8 cellular contexts compared by ENCODE assay signal in the genomic region with DNA sequence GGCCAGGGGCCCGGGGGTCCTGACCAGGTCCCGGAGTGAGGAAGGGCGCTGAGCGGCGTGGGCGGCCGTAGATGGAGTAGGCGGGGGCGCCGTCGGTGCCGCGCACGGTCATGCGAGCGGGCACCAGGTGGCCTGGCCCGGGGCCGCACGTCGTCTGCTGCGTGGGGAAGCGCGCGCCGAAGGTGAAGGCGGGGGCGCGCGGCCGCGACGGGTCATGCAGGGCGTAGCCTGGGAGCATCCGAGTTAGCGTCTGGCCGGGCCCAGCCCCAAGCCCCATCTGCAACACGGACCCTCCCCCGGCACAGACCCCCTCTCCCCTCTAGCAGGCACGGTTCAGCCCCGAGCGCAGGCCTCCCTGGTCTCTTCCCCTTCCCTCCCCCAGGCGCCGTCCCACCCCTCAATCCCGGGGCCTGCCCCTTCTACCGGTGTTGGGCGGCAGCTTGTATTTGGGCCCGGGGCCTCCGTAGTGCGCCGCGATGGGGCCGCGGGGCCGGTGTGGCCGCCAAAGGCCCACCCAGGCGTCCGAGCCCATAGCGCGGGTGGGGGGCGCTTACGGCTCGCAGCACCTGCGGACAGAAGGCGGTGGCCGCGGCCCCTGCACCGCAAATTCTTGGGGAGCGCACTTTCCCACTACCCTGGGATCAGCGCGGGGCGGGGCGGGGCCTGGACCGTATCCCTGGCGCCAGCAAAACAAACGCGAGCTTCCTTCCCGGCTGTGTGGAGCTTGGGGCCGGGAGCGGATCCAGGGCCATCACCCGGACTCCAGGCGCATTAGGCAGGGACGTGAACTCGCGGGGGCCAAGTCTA. TPM values are rescaled to one million over a fixed set of nuclear protein-coding genes. Genes with fewer than 3 reads are reported as not detected.
DNase-seq lines count a peak whose midpoint lies in the region; ATAC-seq and TF ChIP-seq lines count a peak whose summit lies in the region.

No MANE protein-coding gene starts in this region.

- H3K27ac Mint-ChIP-seq in activated T-helper 1 cell treated with anti-CD3 and anti-CD28 coated beads, Interleukin-12 subunit alpha, Interleukin-12 subunit beta, Interleukin-2, Interleukin-4 antibody, amounts not matched to agents 30 ng/mL and 10 ng/mL and 1 ng/mL, durations not matched to agents 14 hours and 24 hours and 36 hours, result peak overlapping the region; percentile 99
- H3K27ac Mint-ChIP-seq in natural killer cell treated with Interleukin-12 subunit alpha and Interleukin-12 subunit beta and Interleukin-15 and Interleukin-18, amount 100 ng/mL, for 72 hours, result peak overlapping the region; percentile 95

- 4% methylated on average over 20 of the region's 84 CpGs; no CpG with 5 or more reads in 1 of the 2 donors for WGBS in thyroid gland, 2 donors

- DNase-seq in NCI-H748 (lab: John Stamatoyannopoulos, UW; ENCODE audit: unreplicated experiment) (peak; percentile 62), NCI-H748 treated with DMSO at 0.1 percent for 48 hours (lab: John Stamatoyannopoulos, UW) (no peak), NCI-H226 (peak; percentile 49), fibroblast of lung (ENCODE audit: low read depth in 2 of 2) (peak; percentile 54 to 58), thyroid gland (peak; percentile 77 to 80)
- DNase-seq in activated T-helper 1 cell treated with anti-CD3 and anti-CD28 coated beads, Interleukin-12 subunit alpha, Interleukin-12 subunit beta, Interleukin-2, Interleukin-4 antibody, amounts not matched to agents 30 ng/mL and 10 ng/mL and 1 ng/mL, durations not matched to agents 14 hours and 24 hours and 36 hours (ENCODE audit: low spot score), result peak; percentile 75
- DNase-seq in natural killer cell treated with Interleukin-12 subunit alpha and Interleukin-12 subunit beta and Interleukin-15 and Interleukin-18, amount 100 ng/mL, for 72 hours (ENCODE audit: low spot score), result peak; percentile 85

- H3K27me3 Mint-ChIP-seq in activated T-helper 1 cell treated with anti-CD3 and anti-CD28 coated beads, Interleukin-12 subunit alpha, Interleukin-12 subunit beta, Interleukin-2, Interleukin-4 antibody, amounts not matched to agents 30 ng/mL and 10 ng/mL and 1 ng/mL, durations not matched to agents 14 hours and 24 hours and 36 hours (ENCODE audit: insufficient read depth), result no peaks in the 10 kb centered on the region
- H3K27me3 Mint-ChIP-seq in natural killer cell treated with Interleukin-12 subunit alpha and Interleukin-12 subunit beta and Interleukin-15 and Interleukin-18, amount 100 ng/mL, for 72 hours, result no peaks in the 10 kb centered on the region

- peak overlapping the region; percentile 93 for H3K4me3 Mint-ChIP-seq in activated T-helper 1 cell treated with anti-CD3 and anti-CD28 coated beads, Interleukin-12 subunit alpha, Interleukin-12 subunit beta, Interleukin-2, Interleukin-4 antibody, amounts not matched to agents 30 ng/mL and 10 ng/mL and 1 ng/mL, durations not matched to agents 14 hours and 24 hours and 36 hours
- peak overlapping the region; percentile 92 for H3K4me3 Mint-ChIP-seq in natural killer cell treated with Interleukin-12 subunit alpha and Interleukin-12 subunit beta and Interleukin-15 and Interleukin-18, amount 100 ng/mL, for 72 hours

- H3K36me3 Mint-ChIP-seq in activated T-helper 1 cell treated with anti-CD3 and anti-CD28 coated beads, Interleukin-12 subunit alpha, Interleukin-12 subunit beta, Interleukin-2, Interleukin-4 antibody, amounts not matched to agents 30 ng/mL and 10 ng/mL and 1 ng/mL, durations not matched to agents 14 hours and 24 hours and 36 hours (ENCODE audit: low read depth), result peaks cover 7% of the 10 kb centered on the region
- no peaks in the 10 kb centered on the region for H3K36me3 Mint-ChIP-seq in natural killer cell treated with Interleukin-12 subunit alpha and Interleukin-12 subunit beta and Interleukin-15 and Interleukin-18, amount 100 ng/mL, for 72 hours

- intact Hi-C loops in activated T-helper 1 cell treated with anti-CD3 and anti-CD28 coated beads, Interleukin-12 subunit alpha, Interleukin-12 subunit beta, Interleukin-2, Interleukin-4 antibody, amounts not matched to agents 30 ng/mL and 10 ng/mL and 1 ng/mL, durations not matched to agents 14 hours and 24 hours and 36 hours (cut with micrococcal nuclease), result loop anchor here (1.0 to 10.0 kb wide), 5 partner anchors 8 to 567 kb away; a partner anchor contains a TSS
- intact Hi-C loops in thyroid gland (cut with DNase I), result no loop called here

- H3K27me3 ChIP-seq in fibroblast of lung (ENCODE audit: control insufficient read depth, insufficient read depth, low read length) (peaks cover 11% of the 10 kb centered on the region), thyroid gland (no peaks in the 10 kb centered on the region)

- H3K36me3 ChIP-seq in fibroblast of lung (ENCODE audit: control insufficient read depth, insufficient read depth, low read length) (no peaks in the 10 kb centered on the region), thyroid gland (no peaks in the 10 kb centered on the region)

- no peaks in the 10 kb centered on the region for H3K79me2 ChIP-seq in fibroblast of lung (ENCODE audit: control insufficient read depth, insufficient read depth, low read length)

- peak overlapping the region; percentile 71 for H3K4me2 ChIP-seq in fibroblast of lung (ENCODE audit: extremely low read depth, insufficient read depth, low read length)

- peak; percentile 30 to 55 for TF ChIP-seq POLR2A in thyroid gland (IDR thresholded peaks at IDR 0.05)

- peak overlapping the region; percentile 65 for H3K9ac ChIP-seq in fibroblast of lung (ENCODE audit: insufficient read depth, low read length)

- no peak overlapping the region for H3K27ac ChIP-seq in fibroblast of lung (ENCODE audit: insufficient read depth, low read length)
- H3K27ac ChIP-seq in thyroid gland, result peak overlapping the region; percentile 81 to 99 (median 85)

- H3K4me1 ChIP-seq in fibroblast of lung (ENCODE audit: control insufficient read depth, extremely low read depth, insufficient read depth, low read length) (peaks cover 13% of the 10 kb centered on the region), thyroid gland (peaks cover 27 to 43% of the 10 kb centered on the region in 2 donors)

- TF ChIP-seq CTCF in fibroblast of lung (conservative IDR thresholded peaks at IDR 0.05 in 1 of 2, IDR thresholded peaks at IDR 0.05 in 1 of 2; ENCODE audit: low read depth in 1 of 2, low read length in 2 of 2), result no peak
- no peak for TF ChIP-seq CTCF in thyroid gland (IDR thresholded peaks at IDR 0.05)

- H3K9me3 ChIP-seq in fibroblast of lung (ENCODE audit: control insufficient read depth, insufficient read depth, low read depth, low read length), result no peaks in the 10 kb centered on the region
- H3K9me3 ChIP-seq in thyroid gland, result no peaks in the 10 kb centered on the region

- H2AFZ ChIP-seq in fibroblast of lung (ENCODE audit: low read length), result no peak overlapping the region

- no peaks in the 10 kb centered on the region for H4K20me1 ChIP-seq in fibroblast of lung (ENCODE audit: control insufficient read depth, extremely low read depth, insufficient read depth, low read length)

- no peaks in the 10 kb centered on the region for H3K9me3 Mint-ChIP-seq in activated T-helper 1 cell treated with anti-CD3 and anti-CD28 coated beads, Interleukin-12 subunit alpha, Interleukin-12 subunit beta, Interleukin-2, Interleukin-4 antibody, amounts not matched to agents 30 ng/mL and 10 ng/mL and 1 ng/mL, durations not matched to agents 14 hours and 24 hours and 36 hours
- H3K9me3 Mint-ChIP-seq in natural killer cell treated with Interleukin-12 subunit alpha and Interleukin-12 subunit beta and Interleukin-15 and Interleukin-18, amount 100 ng/mL, for 72 hours, result no peaks in the 10 kb centered on the region

- peak overlapping the region in 3 of 4 experiments; percentile 28 to 61 (median 60) for H3K4me3 ChIP-seq in fibroblast of lung (replicated peaks in 1 of 4; ENCODE audit: control extremely low read depth in 1 of 4, insufficient read depth in 1 of 4, low read depth in 3 of 4, low read length in 4 of 4)
- peak overlapping the region; percentile 33 to 81 (median 46) for H3K4me3 ChIP-seq in thyroid gland (replicated peaks in 1 of 3)

- peak; percentile 62 to 64 for ATAC-seq in natural killer cell treated with Interleukin-12 subunit alpha and Interleukin-12 subunit beta and Interleukin-15 and Interleukin-18, amount 100 ng/mL, for 72 hours
- ATAC-seq in GM19395 (IDR thresholded peaks at IDR 0.05; ENCODE audit: unreplicated experiment), result no peak

- peaks cover 55% of the 10 kb centered on the region for H3K4me1 Mint-ChIP-seq in activated T-helper 1 cell treated with anti-CD3 and anti-CD28 coated beads, Interleukin-12 subunit alpha, Interleukin-12 subunit beta, Interleukin-2, Interleukin-4 antibody, amounts not matched to agents 30 ng/mL and 10 ng/mL and 1 ng/mL, durations not matched to agents 14 hours and 24 hours and 36 hours (ENCODE audit: low read depth)
- peaks cover 39 to 40% of the 10 kb centered on the region in 2 donors for H3K4me1 Mint-ChIP-seq in natural killer cell treated with Interleukin-12 subunit alpha and Interleukin-12 subunit beta and Interleukin-15 and Interleukin-18, amount 100 ng/mL, for 72 hours (ENCODE audit: low read depth in 2 of 2)

RNA-seq across cellular contexts. Expression of a gene that starts 1.9 kb away (rescaled TPM):
- total RNA-seq in activated T-helper 1 cell treated with anti-CD3 and anti-CD28 coated beads, Interleukin-12 subunit alpha, Interleukin-12 subunit beta, Interleukin-2, Interleukin-4 antibody, amounts not matched to agents 30 ng/mL and 10 ng/mL and 1 ng/mL, durations not matched to agents 14 hours and 24 hours and 36 hours, result 57.2 and 59.9 TPM in 2 replicates
- total RNA-seq in fibroblast of lung (40.1 and 40.8 TPM in 2 replicates), thyroid gland (10 to 100 TPM; 28.0 to 61.0 (median 33.6) TPM)
- polyA plus RNA-seq in fibroblast of lung, result 2.3 and 3.7 TPM in 2 replicates
- polyA plus RNA-seq in fibroblast of lung (2012), result 5.9 and 8.0 TPM in 2 replicates
- polyA minus RNA-seq in fibroblast of lung (ENCODE audit: low replicate concordance), result 2.9 and 4.9 TPM in 2 replicates
- total RNA-seq in natural killer cell treated with Interleukin-12 subunit alpha and Interleukin-12 subunit beta and Interleukin-15 and Interleukin-18, amount 100 ng/mL, for 72 hours, result 100 to 1,000 TPM; 164 to 234 TPM

RNA-seq across cellular contexts. Expression of a gene that starts 6.4 kb away (rescaled TPM):
- 8.7 and 14.8 TPM in 2 replicates for total RNA-seq in activated T-helper 1 cell treated with anti-CD3 and anti-CD28 coated beads, Interleukin-12 subunit alpha, Interleukin-12 subunit beta, Interleukin-2, Interleukin-4 antibody, amounts not matched to agents 30 ng/mL and 10 ng/mL and 1 ng/mL, durations not matched to agents 14 hours and 24 hours and 36 hours
- total RNA-seq in fibroblast of lung, result 3.1 and 3.6 TPM in 2 replicates
- 0.42 and 0.66 TPM in 2 replicates for polyA plus RNA-seq in fibroblast of lung
- 1.1 and 1.8 TPM in 2 replicates for polyA plus RNA-seq in fibroblast of lung (2012)
- polyA minus RNA-seq in fibroblast of lung (ENCODE audit: low replicate concordance), result 0.96 TPM in 1 of 2 replicates, not detected in the other
- 10 to 100 TPM; 13.1 to 18.5 TPM for total RNA-seq in natural killer cell treated with Interleukin-12 subunit alpha and Interleukin-12 subunit beta and Interleukin-15 and Interleukin-18, amount 100 ng/mL, for 72 hours
- total RNA-seq in thyroid gland, result 1 to 10 TPM in 3 of 4 donors, not detected in 1; 2.6 to 5.5 (median 2.9) TPM

RNA-seq across cellular contexts. Expression of a gene that starts 13.9 kb away (rescaled TPM):
- 5.5 TPM in 2 replicates for total RNA-seq in activated T-helper 1 cell treated with anti-CD3 and anti-CD28 coated beads, Interleukin-12 subunit alpha, Interleukin-12 subunit beta, Interleukin-2, Interleukin-4 antibody, amounts not matched to agents 30 ng/mL and 10 ng/mL and 1 ng/mL, durations not matched to agents 14 hours and 24 hours and 36 hours
- total RNA-seq in fibroblast of lung (0.17 and 0.51 TPM in 2 replicates), thyroid gland (under 1 TPM in 1 of 4 donors, not detected in 3; 0.27 TPM)
- 0.02 TPM in 1 of 2 replicates, not detected in the other for polyA plus RNA-seq in fibroblast of lung
- polyA plus RNA-seq in fibroblast of lung (2012), result 0.02 and 0.05 TPM in 2 replicates
- polyA minus RNA-seq in fibroblast of lung (ENCODE audit: low replicate concordance), result not detected in 2 replicates
- total RNA-seq in natural killer cell treated with Interleukin-12 subunit alpha and Interleukin-12 subunit beta and Interleukin-15 and Interleukin-18, amount 100 ng/mL, for 72 hours, result 10 to 100 TPM in 1 of 2 donors, 1 to 10 TPM in 1; 6.5 to 15.2 TPM

RNA-seq across cellular contexts. Expression of a gene that starts 23.7 kb away (rescaled TPM):
- total RNA-seq in activated T-helper 1 cell treated with anti-CD3 and anti-CD28 coated beads, Interleukin-12 subunit alpha, Interleukin-12 subunit beta, Interleukin-2, Interleukin-4 antibody, amounts not matched to agents 30 ng/mL and 10 ng/mL and 1 ng/mL, durations not matched to agents 14 hours and 24 hours and 36 hours, result 133 and 134 TPM in 2 replicates
- total RNA-seq in fibroblast of lung (18.3 and 20.0 TPM in 2 replicates), thyroid gland (10 to 100 TPM; 39.6 to 47.5 (median 43.1) TPM)
- polyA plus RNA-seq in fibroblast of lung, result 12.0 and 23.1 TPM in 2 replicates
- polyA plus RNA-seq in fibroblast of lung (2012), result 18.8 and 45.4 TPM in 2 replicates
- 32.4 and 47.7 TPM in 2 replicates for polyA minus RNA-seq in fibroblast of lung (ENCODE audit: low replicate concordance)
- 100 to 1,000 TPM; 105 to 156 TPM for total RNA-seq in natural killer cell treated with Interleukin-12 subunit alpha and Interleukin-12 subunit beta and Interleukin-15 and Interleukin-18, amount 100 ng/mL, for 72 hours

RNA-seq across cellular contexts. Expression of a gene that starts 24.2 kb away (rescaled TPM):
- 79.5 and 81.2 TPM in 2 replicates for total RNA-seq in activated T-helper 1 cell treated with anti-CD3 and anti-CD28 coated beads, Interleukin-12 subunit alpha, Interleukin-12 subunit beta, Interleukin-2, Interleukin-4 antibody, amounts not matched to agents 30 ng/mL and 10 ng/mL and 1 ng/mL, durations not matched to agents 14 hours and 24 hours and 36 hours
- total RNA-seq in fibroblast of lung (25.9 and 37.8 TPM in 2 replicates), thyroid gland (100 to 1,000 TPM in 2 of 4 donors, 10 to 100 TPM in 2; 53.2 to 117 (median 96.6) TPM)
- polyA plus RNA-seq in fibroblast of lung, result 25.2 and 25.8 TPM in 2 replicates
- polyA plus RNA-seq in fibroblast of lung (2012), result 55.5 and 73.7 TPM in 2 replicates
- 55.5 and 70.9 TPM in 2 replicates for polyA minus RNA-seq in fibroblast of lung (ENCODE audit: low replicate concordance)
- 100 to 1,000 TPM in 1 of 2 donors, 10 to 100 TPM in 1; 97.8 to 149 TPM for total RNA-seq in natural killer cell treated with Interleukin-12 subunit alpha and Interleukin-12 subunit beta and Interleukin-15 and Interleukin-18, amount 100 ng/mL, for 72 hours
